ENCODE assay signal across 8 cellular contexts in genomic region chr14:34629657-34630529, GRCh38. TPM values are rescaled to one million over a fixed set of nuclear protein-coding genes. Genes with fewer than 3 reads are reported as not detected.
DNase-seq lines count a peak whose midpoint lies in the region; ATAC-seq and TF ChIP-seq lines count a peak whose summit lies in the region.

TSS of gene SNX6 (minus strand) at chr14:34630148. CDS start at chr14:34630116, 32 bp downstream.

- H3K9me3 Mint-ChIP-seq in activated T-helper 17 cell treated with anti-CD3 and anti-CD28 coated beads, Interleukin-2, amount 50 U/mL, for 72 hours, result no peaks in the 10 kb centered on the region
- H3K9me3 Mint-ChIP-seq in naive thymus-derived CD8-positive, alpha-beta T cell, result no peaks in the 10 kb centered on the region

- H3K4me3 ChIP-seq in HUES6 (ENCODE audit: low read depth, low read length), result peak within 1 kb of the TSS; percentile 98
- H3K4me3 ChIP-seq in fibroblast of mammary gland (ENCODE audit: control insufficient read depth, low read depth, low read length), result peak within 1 kb of the TSS; percentile 94

- no peaks in the 10 kb centered on the region for H3K27me3 ChIP-seq in HUES6 (ENCODE audit: control insufficient read depth, insufficient read depth, low read length)

- H3K4me1 ChIP-seq in HUES6 (ENCODE audit: control insufficient read depth, insufficient read depth, low read length), result 0 out of 2 replicates have a peak, but pooled peaks cover 10% of the 10 kb centered on the region

- POLR2A ChIA-PET in naive thymus-derived CD8-positive, alpha-beta T cell (lab: Charles Lee), result interaction anchor here (0.6 to 1.5 kb wide), 11 partner anchors 9 to 774 kb away, joined by 3 to 8 read pairs (median 4); partner anchors contain the start of genes FAM177A1, NFKBIA, PPP2R3C and PRORP

- peak within 1 kb of the TSS; percentile 86 for H3K9ac ChIP-seq in HUES6 (ENCODE audit: low read length)

- H3K4me3 Mint-ChIP-seq in activated T-helper 17 cell treated with anti-CD3 and anti-CD28 coated beads, Interleukin-2, amount 50 U/mL, for 72 hours, result peak within 1 kb of the TSS; percentile 93
- H3K4me3 Mint-ChIP-seq in naive thymus-derived CD8-positive, alpha-beta T cell, result peak within 1 kb of the TSS; percentile 89 to 100 (median 96)

- H3K36me3 ChIP-seq in HUES6 (ENCODE audit: control insufficient read depth, insufficient read depth, low read length), result peaks cover 3% of the 10 kb centered on the region; the same call in 1 of the 2 replicates

- H3K36me3 Mint-ChIP-seq in activated T-helper 17 cell treated with anti-CD3 and anti-CD28 coated beads, Interleukin-2, amount 50 U/mL, for 72 hours (ENCODE audit: low read depth), result peaks cover 33% of the 10 kb centered on the region
- peaks cover 0 to 17% (median 0%) of the 10 kb centered on the region in 3 donors for H3K36me3 Mint-ChIP-seq in naive thymus-derived CD8-positive, alpha-beta T cell

- no peak for TF ChIP-seq CTCF in fibroblast of mammary gland (conservative IDR thresholded peaks at IDR 0.05; ENCODE audit: control insufficient read depth, insufficient read depth, low read depth, low read length)

- peak within 1 kb of the TSS; percentile 79 for H3K27ac ChIP-seq in HUES6 (ENCODE audit: low read depth, low read length)

- peak; percentile 95 for ATAC-seq in GM21423 (IDR thresholded peaks at IDR 0.05; ENCODE audit: unreplicated experiment)
- ATAC-seq in activated T-helper 17 cell treated with anti-CD3 and anti-CD28 coated beads, Interleukin-2, amount 50 U/mL, for 72 hours (replicated peaks), result peak; percentile 99
- ATAC-seq in naive thymus-derived CD8-positive, alpha-beta T cell, result peak; percentile 93 to 95

- no peaks in the 10 kb centered on the region for H3K27me3 Mint-ChIP-seq in activated T-helper 17 cell treated with anti-CD3 and anti-CD28 coated beads, Interleukin-2, amount 50 U/mL, for 72 hours
- H3K27me3 Mint-ChIP-seq in naive thymus-derived CD8-positive, alpha-beta T cell, result peaks cover 0 to 1% (median 0%) of the 10 kb centered on the region in 5 donors

- DNase-seq in DMS153 treated with DMSO at 0.1 percent for 48 hours (lab: John Stamatoyannopoulos, UW; ENCODE audit: unreplicated experiment), result peak; percentile 36
- peak; percentile 82 for DNase-seq in RKO (ENCODE audit: low spot score)
- peak; percentile 59 for DNase-seq in fibroblast of mammary gland (ENCODE audit: low read depth)
- peak; percentile 79 to 91 (median 83) for DNase-seq in naive thymus-derived CD8-positive, alpha-beta T cell
- DNase-seq in stimulated activated naive CD4-positive, alpha-beta T cell (lab: John Stamatoyannopoulos, UW), result peak; percentile 72 to 93 (median 81)

- H3K4me1 Mint-ChIP-seq in activated T-helper 17 cell treated with anti-CD3 and anti-CD28 coated beads, Interleukin-2, amount 50 U/mL, for 72 hours, result peaks cover 16% of the 10 kb centered on the region
- H3K4me1 Mint-ChIP-seq in naive thymus-derived CD8-positive, alpha-beta T cell, result peaks cover 8 to 49% (median 27%) of the 10 kb centered on the region in 4 donors

- 0 out of 2 replicates have a peak, but pooled peaks cover 2% of the 10 kb centered on the region for H3K9me3 ChIP-seq in HUES6 (ENCODE audit: control insufficient read depth, insufficient read depth, low read depth, low read length)

- H3K27ac Mint-ChIP-seq in activated T-helper 17 cell treated with anti-CD3 and anti-CD28 coated beads, Interleukin-2, amount 50 U/mL, for 72 hours, result peak within 1 kb of the TSS; percentile 93
- H3K27ac Mint-ChIP-seq in naive thymus-derived CD8-positive, alpha-beta T cell, result peak within 1 kb of the TSS; percentile 90 to 97 (median 95)

RNA-seq across cellular contexts. Expression of gene SNX6, which starts in this region (rescaled TPM):
- total RNA-seq in activated T-helper 17 cell treated with anti-CD3 and anti-CD28 coated beads, Interleukin-2, amount 50 U/mL, for 72 hours, result 10 to 100 TPM; 75.4 to 88.8 TPM
- total RNA-seq in naive thymus-derived CD8-positive, alpha-beta T cell, result 10 to 100 TPM; 71.4 to 81.1 TPM
- 100 to 1,000 TPM; 113 to 131 (median 126) TPM for polyA plus RNA-seq in naive thymus-derived CD8-positive, alpha-beta T cell

Comparison
In these comparisons a context has a peak if more than half of its experiments do, and no peak if none do; other contexts are left out.
1. Peak in every context shown above with its lines: DNase-seq, ATAC-seq, H3K4me3 ChIP-seq and H3K27ac ChIP-seq.